14 cellular contexts compared by ENCODE assay signal in genomic region chr22:25080855-25081254, GRCh38.
"Had no signal": no experiment of that assay in that cellular context is flagged by ENCODE, and none has a peak within 500 bp of the region (broad histone marks: within the 10 kb centered on the region; RNA-seq: fewer than 3 reads in every experiment).

No MANE protein-coding gene starts in this region.

- H3K9me3 ChIP-seq: breast epithelium, MG63, Peyer's patch, SJSA1 had no signal

- DNase-seq: activated B cell treated with CpG ODN at 0.5 μM for 24 hours; activated CD4-positive, alpha-beta T cell treated with anti-CD3 and anti-CD28 coated beads for 1 hour; MG63; NCI-H1417 treated with DMSO at 0.1 percent for 48 hours; NCI-H2029 treated with DMSO at 0.1 percent for 48 hours; NCI-H345; NCI-H510A; NCI-H526 treated with DMSO at 0.1 percent for 48 hours; NK-92 treated with Interleukin-12 subunit alpha and Interleukin-12 subunit beta, amount 100 ng/mL, for 24 hours; T-helper 9 cell had no signal

- H3K36me3 ChIP-seq: breast epithelium, MG63, Peyer's patch, SJSA1 had no signal

- ATAC-seq: activated T-cell treated with anti-CD3 and anti-CD28 coated beads, Interleukin-2, amount 50 U/mL, for 4 hours had no signal

- H3K4me1 ChIP-seq: breast epithelium, SJSA1 had no signal

- H3K27ac ChIP-seq: breast epithelium, Peyer's patch, SJSA1 had no signal

- H3K27me3 ChIP-seq: breast epithelium, MG63, Peyer's patch had no signal

- H3K4me3 ChIP-seq: breast epithelium, MG63, Peyer's patch, SJSA1 had no signal
